1 cellular context compared by ENCODE assay signal in genomic region chr20:50115591-50116367, GRCh38.
TF ChIP-seq lines count a peak whose summit lies in the region.

No MANE protein-coding gene starts in this region.

TF ChIP-seq in HepG2, 621 proteins besides CTCF, POLR2A, EP300 and RAD21 (continued from another document and continues in another):
- no peak; the same call in 1 of the 2 replicates for TF ChIP-seq ZNF414 (CRISPR knock-in tag; IDR thresholded peaks at IDR 0.05)
- TF ChIP-seq SATB2 (CRISPR knock-in tag; IDR thresholded peaks at IDR 0.05), result no peak
- peak; percentile 23; the same call in 1 of the 2 replicates for TF ChIP-seq MYPOP (CRISPR knock-in tag; IDR thresholded peaks at IDR 0.05)
- TF ChIP-seq SALL1 (CRISPR knock-in tag; IDR thresholded peaks at IDR 0.05), result peak; percentile 88
- TF ChIP-seq KMT2B (CRISPR knock-in tag; IDR thresholded peaks at IDR 0.05), result peak; percentile 92
- TF ChIP-seq HNF1B (CRISPR knock-in tag; IDR thresholded peaks at IDR 0.05), result peak; percentile 77; the same call in 1 of the 2 replicates
- TF ChIP-seq ZNF766 (CRISPR knock-in tag; IDR thresholded peaks at IDR 0.05; ENCODE audit: borderline replicate concordance), result no peak; the same call in 1 of the 2 replicates
- TF ChIP-seq ISL2 (CRISPR knock-in tag; IDR thresholded peaks at IDR 0.05), result no peak; the same call in 1 of the 2 replicates
- no peak for TF ChIP-seq ZBTB37 (CRISPR knock-in tag; IDR thresholded peaks at IDR 0.05)
- TF ChIP-seq RFX5 (IDR thresholded peaks at IDR 0.05; ENCODE audit: low read depth, low read length), result no peak; the same call in 1 of the 2 replicates
- peak; percentile 71 for TF ChIP-seq ZNF792 (CRISPR knock-in tag; IDR thresholded peaks at IDR 0.05)
- no peak for TF ChIP-seq CBX2 (IDR thresholded peaks at IDR 0.05; ENCODE audit: low read depth, low read length)
- TF ChIP-seq CBX2 (CRISPR knock-in tag; IDR thresholded peaks at IDR 0.05; ENCODE audit: low read depth), result no peak
- peak; percentile 98 for TF ChIP-seq HCFC1 (IDR thresholded peaks at IDR 0.05; ENCODE audit: low read depth, low read length)
- TF ChIP-seq ZNF276 (CRISPR knock-in tag; IDR thresholded peaks at IDR 0.05; ENCODE audit: low read depth), result no peak
- peak; percentile 46; the same call in 1 of the 2 replicates for TF ChIP-seq ARID5B (CRISPR knock-in tag; IDR thresholded peaks at IDR 0.05)
- peak; percentile 87 for TF ChIP-seq ZBTB21 (CRISPR knock-in tag; IDR thresholded peaks at IDR 0.05)
- TF ChIP-seq ZSCAN21 (CRISPR knock-in tag; IDR thresholded peaks at IDR 0.05; ENCODE audit: borderline replicate concordance), result peak; percentile 88
- TF ChIP-seq NCOA1 (CRISPR knock-in tag; IDR thresholded peaks at IDR 0.05), result no peak
- TF ChIP-seq HNRNPL (IDR thresholded peaks at IDR 0.05; ENCODE audit: low read depth, low read length), result no peak
- no peak for TF ChIP-seq ZNF713 (CRISPR knock-in tag; IDR thresholded peaks at IDR 0.05)
- 0 out of 2 replicates have a peak, but pooled peaks have one; percentile 16 for TF ChIP-seq ZSCAN12 (CRISPR knock-in tag; IDR thresholded peaks at IDR 0.05)
- TF ChIP-seq NFATC3 (CRISPR knock-in tag; IDR thresholded peaks at IDR 0.05), result no peak
- TF ChIP-seq ZNF274 (CRISPR knock-in tag; IDR thresholded peaks at IDR 0.05), result no peak
- peak; percentile 88 for TF ChIP-seq ZNF781 (CRISPR knock-in tag; IDR thresholded peaks at IDR 0.05; ENCODE audit: borderline replicate concordance, not compliant biosample characterization)
- peak; percentile 82; the same call in 1 of the 2 replicates for TF ChIP-seq RELA (CRISPR knock-in tag; IDR thresholded peaks at IDR 0.05)
- TF ChIP-seq MXD1 (CRISPR knock-in tag; IDR thresholded peaks at IDR 0.05), result no peak
- no peak for TF ChIP-seq SYNCRIP (IDR thresholded peaks at IDR 0.05; ENCODE audit: insufficient read depth, low read depth, low read length)
- TF ChIP-seq UBTF (CRISPR knock-in tag; IDR thresholded peaks at IDR 0.05), result no peak
- TF ChIP-seq ZNF580 (CRISPR knock-in tag; IDR thresholded peaks at IDR 0.05; ENCODE audit: borderline replicate concordance, low read depth), result peak; percentile 60; the same call in 1 of the 2 replicates
- peak; percentile 56; the same call in 1 of the 2 replicates for TF ChIP-seq ZNF124 (CRISPR knock-in tag; IDR thresholded peaks at IDR 0.05)
- TF ChIP-seq ZNF121 (CRISPR knock-in tag; IDR thresholded peaks at IDR 0.05), result no peak
- TF ChIP-seq FOSL2 (CRISPR knock-in tag; IDR thresholded peaks at IDR 0.05), result peak; percentile 62
- TF ChIP-seq BCL6 (CRISPR knock-in tag; IDR thresholded peaks at IDR 0.05), result peak; percentile 80
- TF ChIP-seq POLR2AphosphoS5 (IDR thresholded peaks at IDR 0.05; ENCODE audit: low read depth, low read length), result peak; percentile 98
- TF ChIP-seq ZMYM3 (CRISPR knock-in tag; IDR thresholded peaks at IDR 0.05), result peak; percentile 71
- peak; percentile 78 for TF ChIP-seq PITX1 (CRISPR knock-in tag; IDR thresholded peaks at IDR 0.05)
- TF ChIP-seq PCBP1 (IDR thresholded peaks at IDR 0.05; ENCODE audit: borderline replicate concordance, low read depth, low read length), result no peak
- TF ChIP-seq CCDC6 (CRISPR knock-in tag; IDR thresholded peaks at IDR 0.05), result no peak; the same call in 1 of the 2 replicates
- TF ChIP-seq GZF1 (CRISPR knock-in tag; IDR thresholded peaks at IDR 0.05), result peak; percentile 87; the same call in 1 of the 2 replicates
- TF ChIP-seq REL (CRISPR knock-in tag; conservative IDR thresholded peaks at IDR 0.05), result no peak
- no peak for TF ChIP-seq BRD4 (CRISPR knock-in tag; IDR thresholded peaks at IDR 0.05)
- TF ChIP-seq ZUFSP (CRISPR knock-in tag; IDR thresholded peaks at IDR 0.05; ENCODE audit: borderline replicate concordance), result no peak
- no peak for TF ChIP-seq FOXP1 (IDR thresholded peaks at IDR 0.05)
- TF ChIP-seq FOXP1 (CRISPR knock-in tag; IDR thresholded peaks at IDR 0.05), result peak; percentile 30; the same call in 1 of the 2 replicates
- no peak for TF ChIP-seq PCBP2 (optimal IDR thresholded peaks at IDR 0.05; ENCODE audit: low read depth, low read length, poor library complexity, severe bottlenecking)
- TF ChIP-seq SP4 (CRISPR knock-in tag; IDR thresholded peaks at IDR 0.05), result no peak; the same call in 1 of the 2 replicates
- no peak for TF ChIP-seq ZXDC (CRISPR knock-in tag; IDR thresholded peaks at IDR 0.05)
- TF ChIP-seq ZNF678 (CRISPR knock-in tag; IDR thresholded peaks at IDR 0.05), result no peak; the same call in 1 of the 2 replicates
- no peak for TF ChIP-seq TAF15 (IDR thresholded peaks at IDR 0.05; ENCODE audit: low read depth, low read length, poor library complexity, severe bottlenecking)
